Comparison of ENCODE assay signal across 9 cellular contexts in the genomic region with DNA sequence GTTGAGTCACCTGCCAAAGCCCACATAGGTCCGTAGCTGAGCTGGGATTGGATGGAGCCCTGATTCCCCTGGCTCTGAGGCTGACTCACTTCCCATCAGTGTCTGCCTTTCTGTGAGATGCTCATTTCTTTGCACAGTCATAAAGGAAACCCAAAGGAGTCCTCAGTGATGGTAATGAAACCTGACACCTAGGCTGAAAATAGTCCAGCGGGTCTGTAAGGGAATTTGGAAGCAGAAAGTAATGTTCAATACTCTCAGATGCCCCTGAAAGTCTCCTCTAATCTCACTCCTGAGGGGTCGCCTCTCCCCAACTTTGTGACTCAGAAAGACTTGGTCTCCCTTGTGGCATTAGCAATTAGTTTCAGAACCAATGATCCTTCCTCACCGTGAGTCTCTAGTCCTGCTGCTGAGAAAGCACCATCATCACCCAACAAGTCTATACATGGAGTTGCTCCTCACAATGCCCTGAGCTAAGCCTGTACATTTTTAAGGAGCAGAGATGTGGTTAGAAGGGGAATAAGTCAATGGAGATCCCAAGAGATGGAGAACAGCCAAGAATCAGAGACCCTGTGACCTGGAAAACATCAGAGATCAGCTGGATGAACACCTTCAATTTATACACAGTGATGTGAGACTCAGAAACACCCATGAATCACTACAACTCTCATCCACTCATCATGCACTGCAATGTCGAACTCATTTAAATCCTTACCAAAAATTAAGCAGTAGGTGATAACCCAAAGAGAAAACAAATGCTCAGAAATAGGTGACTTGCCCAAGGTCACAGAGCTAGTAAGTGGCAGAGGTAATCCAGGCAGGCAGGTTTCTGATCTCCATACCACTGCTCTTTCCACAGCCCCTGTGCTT.
DNase-seq lines count a peak whose midpoint lies in the region; ATAC-seq and TF ChIP-seq lines count a peak whose summit lies in the region.
"Had no signal": no experiment of that assay in that cellular context is flagged by ENCODE, and none has a peak within 500 bp of the region (broad histone marks: within the 10 kb centered on the region; RNA-seq: fewer than 3 reads in every experiment).

No MANE protein-coding gene starts in this region.

- H3K27me3 Mint-ChIP-seq in activated B cell treated with CpG ODN at 0.5 μM for 24 hours: no peaks in the 10 kb centered on the region

- H3K27ac ChIP-seq in OCI-LY7 (ENCODE audit: low read depth, low read length, poor library complexity, severe bottlenecking): no peak overlapping the region
- H3K27ac ChIP-seq: 22Rv1 had no signal

- no peaks in the 10 kb centered on the region for H4K20me1 ChIP-seq in OCI-LY7 (ENCODE audit: insufficient read depth, low read length)

- no peak overlapping the region for H2AFZ ChIP-seq in OCI-LY7 (ENCODE audit: low read length)

- no peaks in the 10 kb centered on the region for H3K9me3 ChIP-seq in OCI-LY7 (ENCODE audit: low read length)

- intact Hi-C loops in activated B cell treated with CpG ODN at 0.5 μM for 24 hours (cut with micrococcal nuclease): no loop called here
- intact Hi-C loops in OCI-LY7 (cut with micrococcal nuclease; ENCODE audit: unreplicated experiment): no loop called here

- H3K4me1 ChIP-seq in OCI-LY7 (ENCODE audit: insufficient read depth, low read length, poor library complexity, severe bottlenecking): no peaks in the 10 kb centered on the region

- DNase-seq in DMS53 (lab: John Stamatoyannopoulos, UW) (peak; percentile 28), DMS53 treated with DMSO at 0.1 percent for 48 hours (lab: John Stamatoyannopoulos, UW; ENCODE audit: unreplicated experiment) (no peak), activated B cell treated with CpG ODN at 0.5 μM for 24 hours (no peak), NCI-H2029 treated with DMSO at 0.1 percent for 48 hours (lab: John Stamatoyannopoulos, UW) (no peak), OCI-LY7 (ENCODE audit: low spot score) (no peak), iPS-NIHi11 (ENCODE audit: low spot score) (no peak)
- peak; percentile 46 to 53 for DNase-seq in stimulated activated CD4-positive, alpha-beta T cell treated with anti-CD3 and anti-CD28 coated beads, Interleukin-2, amount 100 ng/mL, for 24 hours

- H3K27ac Mint-ChIP-seq in activated B cell treated with CpG ODN at 0.5 μM for 24 hours: no peak overlapping the region

- no peak overlapping the region for H3K4me3 Mint-ChIP-seq in activated B cell treated with CpG ODN at 0.5 μM for 24 hours

- H3K9me3 Mint-ChIP-seq in activated B cell treated with CpG ODN at 0.5 μM for 24 hours: no peaks in the 10 kb centered on the region

- no peak overlapping the region for H3K4me2 ChIP-seq in OCI-LY7 (ENCODE audit: low read length)

- CTCF ChIA-PET in activated B cell treated with CpG ODN at 0.5 μM for 24 hours (lab: Charles Lee): interaction anchor here (1.5 kb wide), 1 partner anchor 1127 kb away, joined by 3 read pairs; no protein-coding TSS in a partner anchor
- CTCF ChIA-PET in OCI-LY7 (lab: Charles Lee; ENCODE audit: unreplicated experiment): no interaction called here

- H3K4me3 ChIP-seq in OCI-LY7 (ENCODE audit: low read depth, low read length, poor library complexity, severe bottlenecking): no peak overlapping the region

- POLR2A ChIA-PET in activated B cell treated with CpG ODN at 0.5 μM for 24 hours (lab: Charles Lee) (no interaction called here), OCI-LY7 (lab: Charles Lee) (interaction anchor here (0.6 kb wide), 1 partner anchor 640 kb away, joined by 3 read pairs; no protein-coding TSS in a partner anchor)

- no peaks in the 10 kb centered on the region for H3K36me3 Mint-ChIP-seq in activated B cell treated with CpG ODN at 0.5 μM for 24 hours (ENCODE audit: low read depth)

- BruUV-seq in OCI-LY7 (replicated peaks; lab: Mats Ljungman, UMichigan): no TSS peak

- H3K9me2 ChIP-seq in OCI-LY7 (ENCODE audit: insufficient read depth, low read length): no peaks in the 10 kb centered on the region

- H3K36me3 ChIP-seq in OCI-LY7 (ENCODE audit: insufficient read depth, low read length): no peaks in the 10 kb centered on the region

- H3K79me2 ChIP-seq in OCI-LY7 (ENCODE audit: insufficient read depth, low read depth, low read length): no peaks in the 10 kb centered on the region

- TF ChIP-seq CTCF in activated B cell treated with CpG ODN at 0.5 μM for 24 hours (IDR thresholded peaks at IDR 0.05) (no peak), OCI-LY7 (conservative IDR thresholded peaks at IDR 0.05; ENCODE audit: low read length) (no peak)

- ATAC-seq in HG02885 (IDR thresholded peaks at IDR 0.05; ENCODE audit: poor library complexity, unreplicated experiment) (peak; percentile 98), activated B cell treated with CpG ODN at 0.5 μM for 24 hours (ENCODE audit: low read depth) (peak; percentile 57)

- no peaks in the 10 kb centered on the region for H3K4me1 Mint-ChIP-seq in activated B cell treated with CpG ODN at 0.5 μM for 24 hours

Comparison
In these comparisons a context has a peak if more than half of its experiments do, and no peak if none do; other contexts are left out.
1. DNase-seq: peak in DMS53 (single experiment) and stimulated activated CD4-positive, alpha-beta T cell treated with anti-CD3 and anti-CD28 coated beads, Interleukin-2, amount 100 ng/mL, for 24 hours (2 of 2); none in DMS53 treated with DMSO at 0.1 percent for 48 hours (single experiment), activated B cell treated with CpG ODN at 0.5 μM for 24 hours (single experiment), NCI-H2029 treated with DMSO at 0.1 percent for 48 hours (single experiment), OCI-LY7 (single experiment) and iPS-NIHi11 (single experiment).